11 cellular contexts compared by ENCODE assay signal in genomic region chr2:173657996-173658717, GRCh38.
DNase-seq lines count a peak whose midpoint lies in the region; ATAC-seq and TF ChIP-seq lines count a peak whose summit lies in the region.
"Had no signal": no experiment of that assay in that cellular context is flagged by ENCODE, and none has a peak within 500 bp of the region (broad histone marks: within the 10 kb centered on the region; RNA-seq: fewer than 3 reads in every experiment).

No MANE protein-coding gene starts in this region.

- intact Hi-C loops in posterior vena cava (cut with DNase I), result no loop called here

- peak; percentile 20 for DNase-seq in DMS53 (lab: John Stamatoyannopoulos, UW)
- DNase-seq in DMS53 treated with DMSO at 0.1 percent for 48 hours (lab: John Stamatoyannopoulos, UW; ENCODE audit: unreplicated experiment), result no peak
- peak; percentile 92 for DNase-seq in fibroblast of the aortic adventitia (ENCODE audit: low read depth)
- DNase-seq in stromal cell of bone marrow (ENCODE audit: low read depth), result peak; percentile 85
- no peak for DNase-seq in SW480 (ENCODE audit: low spot score)
- no peak for DNase-seq in NCI-H2196 (lab: John Stamatoyannopoulos, UW; ENCODE audit: unreplicated experiment)
- no peak for DNase-seq in posterior vena cava (ENCODE audit: low spot score)
- DNase-seq: endodermal cell, left colon had no signal

- ATAC-seq in SK-N-SH treated with all-trans-retinoic acid at 6 μM for 48 hours, result peak; percentile 93
- ATAC-seq: left colon had no signal

- TF ChIP-seq CTCF in fibroblast of the aortic adventitia (IDR thresholded peaks at IDR 0.05; ENCODE audit: insufficient read depth, low read length), result no peak

- no peak overlapping the region for H3K4me3 ChIP-seq in fibroblast of the aortic adventitia (ENCODE audit: low read depth, low read length)
- H3K4me3 ChIP-seq: right atrium auricular region had no signal

TF ChIP-seq in SK-N-SH treated with all-trans-retinoic acid at 6 μM for 48 hours, 23 proteins besides CTCF, POLR2A, EP300 and RAD21:
- no peak for TF ChIP-seq TOX (CRISPR knock-in tag; IDR thresholded peaks at IDR 0.05; ENCODE audit: borderline replicate concordance)
- TF ChIP-seq TSHZ2 (CRISPR knock-in tag; IDR thresholded peaks at IDR 0.05), result no peak
- TF ChIP-seq PATZ1 (CRISPR knock-in tag; IDR thresholded peaks at IDR 0.05; ENCODE audit: borderline replicate concordance), result peak; percentile 27; the same call in 1 of the 2 replicates
- no peak for TF ChIP-seq CSRNP3 (CRISPR knock-in tag; IDR thresholded peaks at IDR 0.05)
- no peak for TF ChIP-seq ZNF8 (CRISPR knock-in tag; IDR thresholded peaks at IDR 0.05)
- TF ChIP-seq OSR1 (CRISPR knock-in tag; IDR thresholded peaks at IDR 0.05), result 0 out of 2 replicates have a peak, but pooled peaks have one; percentile 55
- no peak for TF ChIP-seq ARNTL (CRISPR knock-in tag; IDR thresholded peaks at IDR 0.05; ENCODE audit: borderline replicate concordance, low read depth)
- no peak for TF ChIP-seq PPARA (CRISPR knock-in tag; IDR thresholded peaks at IDR 0.05; ENCODE audit: borderline replicate concordance)
- no peak for TF ChIP-seq ZNF565 (CRISPR knock-in tag; conservative IDR thresholded peaks at IDR 0.05; ENCODE audit: low read depth)
- TF ChIP-seq SNAI2 (CRISPR knock-in tag; IDR thresholded peaks at IDR 0.05), result peak; percentile 85; the same call in 1 of the 2 replicates
- 0 out of 2 replicates have a peak, but pooled peaks have one; percentile 50 for TF ChIP-seq ZFP3 (CRISPR knock-in tag; IDR thresholded peaks at IDR 0.05)
- no peak for TF ChIP-seq TCF4 (CRISPR knock-in tag; IDR thresholded peaks at IDR 0.05; ENCODE audit: borderline replicate concordance)
- TF ChIP-seq ZFP30 (CRISPR knock-in tag; IDR thresholded peaks at IDR 0.05), result no peak
- TF ChIP-seq ISL1 (CRISPR knock-in tag; IDR thresholded peaks at IDR 0.05), result peak; percentile 62
- TF ChIP-seq CSDC2 (CRISPR knock-in tag; IDR thresholded peaks at IDR 0.05), result peak; percentile 88
- TF ChIP-seq RARB (CRISPR knock-in tag; IDR thresholded peaks at IDR 0.05), result no peak
- no peak for TF ChIP-seq POU6F1 (CRISPR knock-in tag; IDR thresholded peaks at IDR 0.05; ENCODE audit: borderline replicate concordance, low read depth)
- TF ChIP-seq BACH2 (CRISPR knock-in tag; IDR thresholded peaks at IDR 0.05; ENCODE audit: borderline replicate concordance), result no peak
- TF ChIP-seq ZNF70 (CRISPR knock-in tag; IDR thresholded peaks at IDR 0.05), result no peak
TF ChIP-seq in SK-N-SH treated with all-trans-retinoic acid at 6 μM for 48 hours: peak in this region for 6.

Comparison
In these comparisons a context has a peak if more than half of its experiments do, and no peak if none do; other contexts are left out.
1. DNase-seq: peak in DMS53 (single experiment), fibroblast of the aortic adventitia (single experiment) and stromal cell of bone marrow (single experiment); none in DMS53 treated with DMSO at 0.1 percent for 48 hours (single experiment), SW480 (single experiment), NCI-H2196 (single experiment) and posterior vena cava (single experiment).